In genomic region chr10:96830511-96831199, GRCh38 we compare ENCODE assay signal across 8 cellular contexts. TPM values are rescaled to one million over a fixed set of nuclear protein-coding genes. Genes with fewer than 3 reads are reported as not detected.
DNase-seq lines count a peak whose midpoint lies in the region; ATAC-seq and TF ChIP-seq lines count a peak whose summit lies in the region.

No MANE protein-coding gene starts in this region.

- no peak for ATAC-seq in HG02588 (IDR thresholded peaks at IDR 0.05; ENCODE audit: unreplicated experiment)
- no peak for ATAC-seq in GM19467 (IDR thresholded peaks at IDR 0.05; ENCODE audit: unreplicated experiment)

- H3K36me3 ChIP-seq in skeletal muscle tissue (ENCODE audit: control insufficient read depth in 3 of 3, insufficient read depth in 3 of 3, low read length in 3 of 3), result no peaks in the 10 kb centered on the region

- H3K4me3 ChIP-seq in skeletal muscle tissue (ENCODE audit: low read length in 3 of 3), result no peak overlapping the region

- peak; percentile 79 for TF ChIP-seq RAD21 in Ishikawa (IDR thresholded peaks at IDR 0.05; ENCODE audit: low read depth)

- peaks cover 11 to 17% (median 12%) of the 10 kb centered on the region in 3 donors for H3K4me1 ChIP-seq in skeletal muscle tissue (ENCODE audit: control insufficient read depth in 3 of 3, insufficient read depth in 3 of 3, low read length in 3 of 3)

- DNase-seq in EL (peak; percentile 71), SK-MEL-5 (ENCODE audit: low read depth, low spot score) (peak; percentile 72), hippocampal formation (lab: John Stamatoyannopoulos, UW) (peak; percentile 7 to 48)
- DNase-seq in activated naive CD4-positive, alpha-beta T cell treated with anti-CD3 and anti-CD28 coated beads, Interleukin-2, amount 50 U/mL, for 16 hours, result peak; percentile 77

- TF ChIP-seq EP300 in Ishikawa (IDR thresholded peaks at IDR 0.05; ENCODE audit: borderline replicate concordance), result no peak

- peak overlapping the region in 1 of 3 donors; percentile 87 for H3K9ac ChIP-seq in skeletal muscle tissue (ENCODE audit: low read depth in 1 of 3, low read length in 3 of 3)

- no peaks in the 10 kb centered on the region for H3K27me3 ChIP-seq in skeletal muscle tissue (ENCODE audit: control insufficient read depth in 3 of 3, insufficient read depth in 3 of 3, low read length in 3 of 3)

- peak overlapping the region; percentile 84 for H3K27ac ChIP-seq in skeletal muscle tissue (ENCODE audit: low read depth, low read length)

- in situ Hi-C loops in SK-MEL-5 (cut with HindIII; ENCODE audit: low pct_unique_long_range_greater_than_20kb, low sequenced_read_pairs), result no loop called here

- H3K9me3 ChIP-seq in skeletal muscle tissue (ENCODE audit: control insufficient read depth in 3 of 3, low read length in 3 of 3), result no peaks in the 10 kb centered on the region

TF ChIP-seq in Ishikawa, 13 proteins besides CTCF, POLR2A, EP300 and RAD21:
- no peak for TF ChIP-seq TEAD4 (IDR thresholded peaks at IDR 0.05)
- TF ChIP-seq YY1 (IDR thresholded peaks at IDR 0.05; ENCODE audit: low read depth), result 0 out of 2 replicates have a peak, but pooled peaks have one; percentile 25
- TF ChIP-seq TCF12 (IDR thresholded peaks at IDR 0.05; ENCODE audit: low read depth), result no peak
- TF ChIP-seq MAX (IDR thresholded peaks at IDR 0.05), result no peak
TF ChIP-seq in Ishikawa: peak in this region for 1.

RNA-seq across cellular contexts. Expression of gene LCOR, which starts 1.4 kb away (rescaled TPM):
- 9.5 and 11.0 TPM in 2 replicates for total RNA-seq in SK-MEL-5 (2014; rRNA removed; shearing (Covaris generic))
- 4.1 and 5.8 TPM in 2 replicates for polyA plus RNA-seq in SK-MEL-5 (2015; cell fraction: cytosol; rRNA removed)
- polyA plus RNA-seq in SK-MEL-5 (2015; cell fraction: nucleus; rRNA removed), result 8.2 and 10.7 TPM in 2 replicates
- 31.3 TPM for total RNA-seq in skeletal muscle tissue
